In the genomic region with DNA sequence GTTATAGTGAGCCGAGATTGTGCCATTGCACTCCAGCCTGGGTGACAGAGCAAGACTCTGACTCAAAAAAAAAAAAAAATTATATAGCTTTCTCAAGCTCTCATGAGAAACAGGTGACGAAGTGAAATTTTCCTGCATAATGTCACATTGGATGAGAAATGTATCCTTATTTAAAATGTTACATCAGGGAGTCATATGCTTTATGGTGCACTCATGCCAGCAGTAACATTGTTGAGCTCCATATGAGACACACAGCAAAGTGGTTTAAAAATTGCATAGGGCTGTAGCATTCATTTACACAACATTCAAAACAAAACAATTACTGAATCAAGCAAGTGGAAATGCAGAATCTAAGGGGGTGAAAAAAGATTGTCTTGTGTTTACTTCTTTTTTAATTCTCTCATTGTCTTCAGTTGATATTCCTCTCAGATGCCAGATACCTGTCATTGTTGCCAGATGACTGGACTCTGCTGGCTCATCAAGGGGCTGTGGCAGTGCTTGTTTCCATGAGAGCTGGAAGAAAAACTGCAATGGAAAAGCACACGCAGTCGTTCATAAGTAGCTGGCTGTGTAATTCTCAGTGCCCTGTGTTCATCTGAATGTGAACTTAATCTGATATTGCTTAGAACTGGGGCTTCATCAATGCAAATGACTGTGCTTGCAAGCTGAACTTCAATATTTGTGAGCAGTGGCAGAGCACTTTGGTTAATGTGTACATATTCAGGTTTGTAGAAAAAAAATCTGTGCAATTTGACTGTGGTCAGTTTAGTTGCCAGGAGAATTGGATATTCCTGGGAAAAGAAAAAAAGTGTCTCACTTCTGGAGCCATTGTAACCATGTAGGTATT, we compare ENCODE assay signal across 1 cellular context.
TF ChIP-seq lines count a peak whose summit lies in the region.

No MANE protein-coding gene starts in this region.

TF ChIP-seq in SK-N-SH, 30 proteins besides CTCF, POLR2A, EP300 and RAD21 (continued from another document):
- TF ChIP-seq, protein P1, sequence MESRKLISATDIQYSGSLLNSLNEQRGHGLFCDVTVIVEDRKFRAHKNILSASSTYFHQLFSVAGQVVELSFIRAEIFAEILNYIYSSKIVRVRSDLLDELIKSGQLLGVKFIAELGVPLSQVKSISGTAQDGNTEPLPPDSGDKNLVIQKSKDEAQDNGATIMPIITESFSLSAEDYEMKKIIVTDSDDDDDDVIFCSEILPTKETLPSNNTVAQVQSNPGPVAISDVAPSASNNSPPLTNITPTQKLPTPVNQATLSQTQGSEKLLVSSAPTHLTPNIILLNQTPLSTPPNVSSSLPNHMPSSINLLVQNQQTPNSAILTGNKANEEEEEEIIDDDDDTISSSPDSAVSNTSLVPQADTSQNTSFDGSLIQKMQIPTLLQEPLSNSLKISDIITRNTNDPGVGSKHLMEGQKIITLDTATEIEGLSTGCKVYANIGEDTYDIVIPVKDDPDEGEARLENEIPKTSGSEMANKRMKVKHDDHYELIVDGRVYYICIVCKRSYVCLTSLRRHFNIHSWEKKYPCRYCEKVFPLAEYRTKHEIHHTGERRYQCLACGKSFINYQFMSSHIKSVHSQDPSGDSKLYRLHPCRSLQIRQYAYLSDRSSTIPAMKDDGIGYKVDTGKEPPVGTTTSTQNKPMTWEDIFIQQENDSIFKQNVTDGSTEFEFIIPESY (IDR thresholded peaks at IDR 0.05; ENCODE audit: borderline replicate concordance, low read depth), result no peak
- TF ChIP-seq, protein P2, sequence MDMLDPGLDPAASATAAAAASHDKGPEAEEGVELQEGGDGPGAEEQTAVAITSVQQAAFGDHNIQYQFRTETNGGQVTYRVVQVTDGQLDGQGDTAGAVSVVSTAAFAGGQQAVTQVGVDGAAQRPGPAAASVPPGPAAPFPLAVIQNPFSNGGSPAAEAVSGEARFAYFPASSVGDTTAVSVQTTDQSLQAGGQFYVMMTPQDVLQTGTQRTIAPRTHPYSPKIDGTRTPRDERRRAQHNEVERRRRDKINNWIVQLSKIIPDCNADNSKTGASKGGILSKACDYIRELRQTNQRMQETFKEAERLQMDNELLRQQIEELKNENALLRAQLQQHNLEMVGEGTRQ (IDR thresholded peaks at IDR 0.05; ENCODE audit: borderline replicate concordance, low read depth, low read length), result no peak
- TF ChIP-seq TCF12 (IDR thresholded peaks at IDR 0.05) (peak; percentile 74), SMC3 (IDR thresholded peaks at IDR 0.05; ENCODE audit: low read depth, low read length) (no peak), RCOR1 (IDR thresholded peaks at IDR 0.05; ENCODE audit: low read length) (no peak), CHD2 (IDR thresholded peaks at IDR 0.05; ENCODE audit: low read length, partially characterized antibody) (no peak), MEF2A (IDR thresholded peaks at IDR 0.05; ENCODE audit: borderline replicate concordance, low read depth) (peak; percentile 47; the same call in 1 of the 2 replicates), ELF1 (IDR thresholded peaks at IDR 0.05) (no peak), SIN3A (IDR thresholded peaks at IDR 0.05; ENCODE audit: borderline replicate concordance, low read depth, low read length) (no peak), NRF1 (IDR thresholded peaks at IDR 0.05; ENCODE audit: low read depth, low read length) (no peak), EZH2phosphoT487 (IDR thresholded peaks at IDR 0.05; ENCODE audit: borderline replicate concordance, low read depth) (no peak), FOXJ3 (CRISPR knock-in tag; IDR thresholded peaks at IDR 0.05) (no peak), TEAD4 (IDR thresholded peaks at IDR 0.05; ENCODE audit: borderline replicate concordance, insufficient read depth) (peak; percentile 85), RXRA (IDR thresholded peaks at IDR 0.05; ENCODE audit: borderline replicate concordance, low read depth) (peak; percentile 41; the same call in 1 of the 2 replicates)
- TF ChIP-seq, protein P3, sequence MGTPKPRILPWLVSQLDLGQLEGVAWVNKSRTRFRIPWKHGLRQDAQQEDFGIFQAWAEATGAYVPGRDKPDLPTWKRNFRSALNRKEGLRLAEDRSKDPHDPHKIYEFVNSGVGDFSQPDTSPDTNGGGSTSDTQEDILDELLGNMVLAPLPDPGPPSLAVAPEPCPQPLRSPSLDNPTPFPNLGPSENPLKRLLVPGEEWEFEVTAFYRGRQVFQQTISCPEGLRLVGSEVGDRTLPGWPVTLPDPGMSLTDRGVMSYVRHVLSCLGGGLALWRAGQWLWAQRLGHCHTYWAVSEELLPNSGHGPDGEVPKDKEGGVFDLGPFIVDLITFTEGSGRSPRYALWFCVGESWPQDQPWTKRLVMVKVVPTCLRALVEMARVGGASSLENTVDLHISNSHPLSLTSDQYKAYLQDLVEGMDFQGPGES (IDR thresholded peaks at IDR 0.05; ENCODE audit: low read depth, low read length), result no peak
- TF ChIP-seq, protein P4, sequence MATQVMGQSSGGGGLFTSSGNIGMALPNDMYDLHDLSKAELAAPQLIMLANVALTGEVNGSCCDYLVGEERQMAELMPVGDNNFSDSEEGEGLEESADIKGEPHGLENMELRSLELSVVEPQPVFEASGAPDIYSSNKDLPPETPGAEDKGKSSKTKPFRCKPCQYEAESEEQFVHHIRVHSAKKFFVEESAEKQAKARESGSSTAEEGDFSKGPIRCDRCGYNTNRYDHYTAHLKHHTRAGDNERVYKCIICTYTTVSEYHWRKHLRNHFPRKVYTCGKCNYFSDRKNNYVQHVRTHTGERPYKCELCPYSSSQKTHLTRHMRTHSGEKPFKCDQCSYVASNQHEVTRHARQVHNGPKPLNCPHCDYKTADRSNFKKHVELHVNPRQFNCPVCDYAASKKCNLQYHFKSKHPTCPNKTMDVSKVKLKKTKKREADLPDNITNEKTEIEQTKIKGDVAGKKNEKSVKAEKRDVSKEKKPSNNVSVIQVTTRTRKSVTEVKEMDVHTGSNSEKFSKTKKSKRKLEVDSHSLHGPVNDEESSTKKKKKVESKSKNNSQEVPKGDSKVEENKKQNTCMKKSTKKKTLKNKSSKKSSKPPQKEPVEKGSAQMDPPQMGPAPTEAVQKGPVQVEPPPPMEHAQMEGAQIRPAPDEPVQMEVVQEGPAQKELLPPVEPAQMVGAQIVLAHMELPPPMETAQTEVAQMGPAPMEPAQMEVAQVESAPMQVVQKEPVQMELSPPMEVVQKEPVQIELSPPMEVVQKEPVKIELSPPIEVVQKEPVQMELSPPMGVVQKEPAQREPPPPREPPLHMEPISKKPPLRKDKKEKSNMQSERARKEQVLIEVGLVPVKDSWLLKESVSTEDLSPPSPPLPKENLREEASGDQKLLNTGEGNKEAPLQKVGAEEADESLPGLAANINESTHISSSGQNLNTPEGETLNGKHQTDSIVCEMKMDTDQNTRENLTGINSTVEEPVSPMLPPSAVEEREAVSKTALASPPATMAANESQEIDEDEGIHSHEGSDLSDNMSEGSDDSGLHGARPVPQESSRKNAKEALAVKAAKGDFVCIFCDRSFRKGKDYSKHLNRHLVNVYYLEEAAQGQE (IDR thresholded peaks at IDR 0.05; ENCODE audit: low read depth, low read length), result no peak
- TF ChIP-seq, protein P5, sequence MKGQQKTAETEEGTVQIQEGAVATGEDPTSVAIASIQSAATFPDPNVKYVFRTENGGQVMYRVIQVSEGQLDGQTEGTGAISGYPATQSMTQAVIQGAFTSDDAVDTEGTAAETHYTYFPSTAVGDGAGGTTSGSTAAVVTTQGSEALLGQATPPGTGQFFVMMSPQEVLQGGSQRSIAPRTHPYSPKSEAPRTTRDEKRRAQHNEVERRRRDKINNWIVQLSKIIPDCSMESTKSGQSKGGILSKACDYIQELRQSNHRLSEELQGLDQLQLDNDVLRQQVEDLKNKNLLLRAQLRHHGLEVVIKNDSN (IDR thresholded peaks at IDR 0.05; ENCODE audit: borderline replicate concordance, low read depth), result no peak
- TF ChIP-seq, protein P6, sequence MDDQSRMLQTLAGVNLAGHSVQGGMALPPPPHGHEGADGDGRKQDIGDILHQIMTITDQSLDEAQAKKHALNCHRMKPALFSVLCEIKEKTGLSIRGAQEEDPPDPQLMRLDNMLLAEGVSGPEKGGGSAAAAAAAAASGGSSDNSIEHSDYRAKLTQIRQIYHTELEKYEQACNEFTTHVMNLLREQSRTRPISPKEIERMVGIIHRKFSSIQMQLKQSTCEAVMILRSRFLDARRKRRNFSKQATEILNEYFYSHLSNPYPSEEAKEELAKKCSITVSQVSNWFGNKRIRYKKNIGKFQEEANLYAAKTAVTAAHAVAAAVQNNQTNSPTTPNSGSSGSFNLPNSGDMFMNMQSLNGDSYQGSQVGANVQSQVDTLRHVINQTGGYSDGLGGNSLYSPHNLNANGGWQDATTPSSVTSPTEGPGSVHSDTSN (IDR thresholded peaks at IDR 0.05), result peak; percentile 48
